Comparison of ENCODE assay signal across 15 cellular contexts in the genomic region with DNA sequence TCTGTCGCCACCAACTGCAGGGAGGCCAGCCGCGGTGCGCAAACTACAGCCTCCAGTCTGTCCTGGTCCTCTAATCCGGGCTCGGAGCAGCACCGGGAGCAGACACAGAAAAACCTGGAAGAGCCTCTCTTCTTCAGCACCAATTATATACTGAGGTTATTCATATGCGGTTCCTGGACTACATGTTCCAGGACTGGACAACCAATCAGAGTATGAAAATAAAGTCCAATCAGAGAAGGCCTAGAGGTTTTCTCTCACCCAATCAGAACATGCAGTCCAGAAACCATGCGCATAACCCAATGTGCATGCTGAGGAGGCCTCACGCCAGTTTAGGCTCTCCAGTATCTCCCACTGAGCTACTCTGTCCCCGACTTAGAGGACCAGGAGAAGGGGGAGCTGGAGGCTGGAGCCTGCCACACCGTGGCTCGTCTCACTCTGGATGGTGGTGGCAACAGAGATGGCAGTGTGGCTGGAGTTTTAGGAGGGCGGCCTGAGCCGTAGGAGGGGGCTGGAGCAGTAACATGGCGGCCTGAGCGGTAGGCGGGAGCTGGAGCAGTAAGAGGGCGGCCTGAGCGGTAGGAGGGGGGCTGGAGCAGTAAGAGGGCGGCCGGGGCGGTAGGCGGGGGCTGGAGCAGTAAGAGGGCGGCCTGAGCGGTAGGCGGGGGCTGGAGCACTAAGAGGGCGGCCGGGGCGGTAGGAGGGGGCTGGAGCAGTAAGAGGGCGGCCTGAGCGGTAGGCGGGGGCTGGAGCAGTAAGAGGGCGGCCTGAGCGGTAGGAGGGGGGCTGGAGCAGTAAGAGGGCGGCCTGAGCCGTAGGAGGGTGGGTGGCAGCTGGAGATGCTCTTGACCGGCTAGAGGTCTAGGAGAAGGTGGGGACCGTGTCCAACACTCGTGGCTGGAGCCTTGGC. TPM values are rescaled to one million over a fixed set of nuclear protein-coding genes. Genes with fewer than 3 reads are reported as not detected.
DNase-seq lines count a peak whose midpoint lies in the region; ATAC-seq lines count a peak whose summit lies in the region.
"Had no signal": no experiment of that assay in that cellular context is flagged by ENCODE, and none has a peak within 500 bp of the region (broad histone marks: within the 10 kb centered on the region; RNA-seq: fewer than 3 reads in every experiment).

No MANE protein-coding gene starts in this region.

- H3K36me3 ChIP-seq in H7 (replicated peaks; ENCODE audit: control insufficient read depth, insufficient read depth, low read length) = no peaks in the 10 kb centered on the region
- peaks cover 8% of the 10 kb centered on the region for H3K36me3 ChIP-seq in iPS-18a (ENCODE audit: control insufficient read depth, low read depth, low read length)
- H3K36me3 ChIP-seq in trophoblast cell (ENCODE audit: control insufficient read depth in 1 of 2, insufficient read depth in 2 of 2, low read length in 2 of 2) = peaks cover 19 to 22% of the 10 kb centered on the region in 2 experiments

- H2AFZ ChIP-seq in trophoblast cell (ENCODE audit: insufficient read depth, low read length, poor library complexity) = peak overlapping the region; percentile 83

- H3K4ac ChIP-seq in trophoblast cell (ENCODE audit: low read depth, low read length) = no peak overlapping the region

- H3K4me1 ChIP-seq in iPS-18a (ENCODE audit: control insufficient read depth, low read depth, low read length) = no peaks in the 10 kb centered on the region
- peaks cover 0 to 10% of the 10 kb centered on the region in 2 experiments for H3K4me1 ChIP-seq in trophoblast cell (ENCODE audit: control insufficient read depth in 1 of 2, insufficient read depth in 2 of 2, low read length in 2 of 2)

- H3K14ac ChIP-seq in trophoblast cell (ENCODE audit: low read length) = peak overlapping the region; percentile 58

- H3K27ac ChIP-seq in iPS-18a (ENCODE audit: low read length) = peak overlapping the region; percentile 94
- peak overlapping the region; percentile 87 for H3K27ac ChIP-seq in trophoblast cell (ENCODE audit: low read depth, low read length)

- peak overlapping the region; percentile 92 for H3K9ac ChIP-seq in iPS-18a (ENCODE audit: low read length)
- H3K9ac ChIP-seq in trophoblast cell (ENCODE audit: low read length) = peak overlapping the region; percentile 88

- peak overlapping the region; percentile 90 for H3K4me2 ChIP-seq in trophoblast cell (ENCODE audit: low read length)

- peaks cover 3% of the 10 kb centered on the region for H3K79me1 ChIP-seq in trophoblast cell (ENCODE audit: low read length)

- peak overlapping the region; percentile 86 for H4K91ac ChIP-seq in trophoblast cell (ENCODE audit: low read depth, low read length)

- H3K18ac ChIP-seq in trophoblast cell (ENCODE audit: low read length) = peak overlapping the region; percentile 66

- no peak overlapping the region for H2BK12ac ChIP-seq in trophoblast cell (ENCODE audit: low read length)

- peak; percentile 92 for DNase-seq in H7
- peak; percentile 98 for DNase-seq in SK-N-DZ (ENCODE audit: low spot score)
- peak; percentile 87 to 95 for DNase-seq in trophoblast cell
- DNase-seq in activated T-cell treated with anti-CD3 and anti-CD28 coated beads, Interleukin-2, amount 50 U/mL, for 48 hours = no peak
- no peak for DNase-seq in hepatic stellate cell (ENCODE audit: low spot score)
- DNase-seq: activated effector memory CD4-positive, alpha-beta T cell treated with Interleukin-2 at 50 U/mL for 16 hours; amniotic stem cell; cerebellar nuclear complex; foreskin melanocyte; HFFc6; Karpas-422; SHP77 had no signal

- H4K12ac ChIP-seq in trophoblast cell (ENCODE audit: low read depth, low read length) = peak overlapping the region; percentile 13

- H3K4me3 ChIP-seq in H7 (ENCODE audit: insufficient read depth, low read depth, low read length) = peak overlapping the region; percentile 83
- H3K4me3 ChIP-seq in iPS-18a (ENCODE audit: low read length) = peak overlapping the region; percentile 94
- peak overlapping the region; percentile 92 for H3K4me3 ChIP-seq in trophoblast cell (ENCODE audit: low read depth, low read length)

- ATAC-seq in HG03159 (IDR thresholded peaks at IDR 0.05; ENCODE audit: unreplicated experiment) (no peak), GM19397 (IDR thresholded peaks at IDR 0.05; ENCODE audit: unreplicated experiment) (no peak)

- peak overlapping the region; percentile 87 for H4K8ac ChIP-seq in trophoblast cell (ENCODE audit: low read depth, low read length)

- H3K23ac ChIP-seq in trophoblast cell (ENCODE audit: low read length) = no peak overlapping the region

- H3K79me2 ChIP-seq in trophoblast cell (ENCODE audit: control insufficient read depth, insufficient read depth, low read length, poor library complexity) = peaks cover 8% of the 10 kb centered on the region

- peak overlapping the region; percentile 29 for H2BK120ac ChIP-seq in trophoblast cell (ENCODE audit: insufficient read depth, low read length, poor library complexity)

- peak overlapping the region; percentile 85 for H2BK5ac ChIP-seq in trophoblast cell (ENCODE audit: low read depth, low read length, poor library complexity)

- H3K27me3 ChIP-seq in H7 (ENCODE audit: control insufficient read depth, insufficient read depth, low read length) = no peaks in the 10 kb centered on the region; the same call in 1 of the 2 replicates
- no peaks in the 10 kb centered on the region for H3K27me3 ChIP-seq in iPS-18a (ENCODE audit: control insufficient read depth, insufficient read depth, low read length)
- no peaks in the 10 kb centered on the region for H3K27me3 ChIP-seq in trophoblast cell (ENCODE audit: insufficient read depth, low read length)

- whole genome bisulfite sequencing in trophoblast cell (ENCODE audit: extremely low coverage, insufficient coverage, insufficient read length) = no CpG with 5 or more reads among the region's 40 CpGs

- no peaks in the 10 kb centered on the region for H3K9me3 ChIP-seq in iPS-18a (ENCODE audit: control insufficient read depth, low read depth, low read length)
- H3K9me3 ChIP-seq in trophoblast cell (ENCODE audit: insufficient read depth, low read depth, low read length) = no peaks in the 10 kb centered on the region

- no peak overlapping the region for H2AK5ac ChIP-seq in trophoblast cell (ENCODE audit: low read length)

RNA-seq across cellular contexts. Expression of a gene that starts 20.4 kb away (rescaled TPM):
- total RNA-seq in H7 (2014; rRNA removed; shearing (Covaris generic)) = 1.9 and 2.4 TPM in 2 replicates
- 18.3 TPM in 2 replicates for polyA plus RNA-seq in SK-N-DZ (2014; cell fraction: cytosol; rRNA removed)
- 31.7 and 40.4 TPM in 2 replicates for polyA plus RNA-seq in SK-N-DZ (2014; cell fraction: nucleus; rRNA removed)
- polyA plus RNA-seq in trophoblast cell (2013) = 2.8 and 3.3 TPM in 2 replicates

RNA-seq across cellular contexts. Expression of a gene that starts 37.6 kb away (rescaled TPM):
- 5,491 and 6,126 TPM in 2 replicates for total RNA-seq in H7 (2014; rRNA removed; shearing (Covaris generic))
- 4,590 and 4,863 TPM in 2 replicates for polyA plus RNA-seq in SK-N-DZ (2014; cell fraction: cytosol; rRNA removed)
- polyA plus RNA-seq in SK-N-DZ (2014; cell fraction: nucleus; rRNA removed) = 2,745 and 2,800 TPM in 2 replicates
- polyA plus RNA-seq in trophoblast cell (2013) = 2,172 and 2,251 TPM in 2 replicates

RNA-seq across cellular contexts. Expression of a gene that starts 58.2 kb away (rescaled TPM):
- total RNA-seq in H7 (2014; rRNA removed; shearing (Covaris generic)) = 13.6 and 19.8 TPM in 2 replicates
- polyA plus RNA-seq in SK-N-DZ (2014; cell fraction: cytosol; rRNA removed) = 12.7 and 19.2 TPM in 2 replicates
- 56.8 and 82.1 TPM in 2 replicates for polyA plus RNA-seq in SK-N-DZ (2014; cell fraction: nucleus; rRNA removed)
- polyA plus RNA-seq in trophoblast cell (2013) = 16.4 and 16.9 TPM in 2 replicates

Comparison
In these comparisons a context has a peak if more than half of its experiments do, and no peak if none do; other contexts are left out.
1. DNase-seq: peak in H7 (single experiment), SK-N-DZ (single experiment) and trophoblast cell (2 of 2); none in activated T-cell treated with anti-CD3 and anti-CD28 coated beads, Interleukin-2, amount 50 U/mL, for 48 hours (0 of 2) and hepatic stellate cell (single experiment).
2. Peak in every context shown above with its lines, with median percentiles within 50 percentile points of each other: H3K4me3 ChIP-seq.